ENCODE assay signal across 12 cellular contexts in genomic region chr14:24398298-24398942, GRCh38. TPM values are rescaled to one million over a fixed set of nuclear protein-coding genes. Genes with fewer than 3 reads are reported as not detected.
A peak's percentile ranks its signal among the peaks of the same experiment; 100 is the strongest.
DNase-seq lines count a peak whose midpoint lies in the region; ATAC-seq, FAIRE-seq and TF ChIP-seq lines count a peak whose summit lies in the region.
"Had no signal": no experiment of that assay in that cellular context is flagged by ENCODE, and none has a peak within 500 bp of the region (broad histone marks: within the 10 kb centered on the region; RNA-seq: fewer than 3 reads in every experiment).

No MANE protein-coding gene starts in this region.

- H3K4me1 ChIP-seq in HUES48 (ENCODE audit: control insufficient read depth, insufficient read depth, low read length) (peaks cover 18% of the 10 kb centered on the region; the same call in 1 of the 2 replicates), keratinocyte (ENCODE audit: control insufficient read depth, extremely low read depth, insufficient read depth, low read length) (peaks cover 42% of the 10 kb centered on the region), spleen (peaks cover 14 to 48% (median 26%) of the 10 kb centered on the region in 6 donors)

- in situ Hi-C loops in brain microvascular endothelial cell (cut with HindIII; ENCODE audit: low pct_ligation_motif_present, low sequenced_read_pairs) = no loop called here

- TF ChIP-seq POLR2A in spleen (IDR thresholded peaks at IDR 0.05) = no peak

- no peaks in the 10 kb centered on the region for H4K20me1 ChIP-seq in keratinocyte (ENCODE audit: control insufficient read depth, extremely low read depth, insufficient read depth, low read length)

- 17 to 35% (median 21%) methylated on average over 13 to 17 of the region's 18 CpGs for WGBS in spleen, 5 donors

- H3K79me2 ChIP-seq in keratinocyte (ENCODE audit: control insufficient read depth, insufficient read depth, low read length) = no peaks in the 10 kb centered on the region

- no peak for FAIRE-seq in keratinocyte (lab: Jason Lieb, UNC)
- FAIRE-seq: GM18507, TTC549, urothelium cell line had no signal

- H3K27me3 ChIP-seq in HUES48 (ENCODE audit: control insufficient read depth, insufficient read depth, low read length) = no peaks in the 10 kb centered on the region
- no peaks in the 10 kb centered on the region for H3K27me3 ChIP-seq in brain microvascular endothelial cell (replicated peaks)
- H3K27me3 ChIP-seq in keratinocyte (ENCODE audit: control insufficient read depth, extremely low read depth, insufficient read depth, low read length) = no peaks in the 10 kb centered on the region
- peaks cover 0 to 20% (median 0%) of the 10 kb centered on the region in 7 donors for H3K27me3 ChIP-seq in spleen (replicated peaks in 1 of 7)

- DNase-seq in brain microvascular endothelial cell (no peak), keratinocyte (ENCODE audit: low read depth, low spot score) (no peak), spleen (no peak), HuH-7.5 (ENCODE audit: low spot score) (no peak)

- H3K9ac ChIP-seq in HUES48 (ENCODE audit: low read depth, low read length) (no peak overlapping the region), keratinocyte (ENCODE audit: control insufficient read depth, extremely low read depth, insufficient read depth, low read length) (peak overlapping the region; percentile 28)

- peak overlapping the region; percentile 23 for H3K27ac ChIP-seq in HUES48 (ENCODE audit: low read depth, low read length)
- no peak overlapping the region for H3K27ac ChIP-seq in brain microvascular endothelial cell
- no peak overlapping the region for H3K27ac ChIP-seq in keratinocyte (ENCODE audit: control insufficient read depth, insufficient read depth, low read length)
- peak overlapping the region in 7 of 8 donors; percentile 41 to 78 (median 67) for H3K27ac ChIP-seq in spleen
- H3K27ac ChIP-seq: HL-60 had no signal

- ATAC-seq in HG03565 (IDR thresholded peaks at IDR 0.05; ENCODE audit: unreplicated experiment) = no peak
- no peak for ATAC-seq in GM21786 (IDR thresholded peaks at IDR 0.05; ENCODE audit: unreplicated experiment)
- no peak for ATAC-seq in GM18873 (IDR thresholded peaks at IDR 0.05; ENCODE audit: low FRiP score, unreplicated experiment)

- TF ChIP-seq CTCF in brain microvascular endothelial cell (IDR thresholded peaks at IDR 0.05; ENCODE audit: low read depth, low read length, missing control alignments) (no peak), keratinocyte (optimal IDR thresholded peaks at IDR 0.05 in 1 of 3, IDR thresholded peaks at IDR 0.05 in 1 of 3, conservative IDR thresholded peaks at IDR 0.05 in 1 of 3; ENCODE audit: extremely low read depth in 1 of 3, insufficient read depth in 2 of 3, low read length in 3 of 3) (no peak), spleen (IDR thresholded peaks at IDR 0.05 in 8 of 11, conservative IDR thresholded peaks at IDR 0.05 in 3 of 11) (no peak)

- intact Hi-C loops in spleen (cut with DNase I; ENCODE audit: low total_unique reads) = no loop called here

- peak overlapping the region; percentile 65 for H2AFZ ChIP-seq in keratinocyte (ENCODE audit: control insufficient read depth, low read length)

- H3K9me1 ChIP-seq in keratinocyte (ENCODE audit: control insufficient read depth, extremely low read depth, insufficient read depth, low read length) = no peaks in the 10 kb centered on the region

- peak overlapping the region; percentile 67 for H3K4me2 ChIP-seq in keratinocyte (ENCODE audit: control insufficient read depth, extremely low read depth, insufficient read depth, low read depth, low read length)

- H3K4me3 ChIP-seq in HUES48 (ENCODE audit: low read depth, low read length) (peak overlapping the region; percentile 75), brain microvascular endothelial cell (ENCODE audit: low read depth, low read length) (peak overlapping the region; percentile 65), keratinocyte (ENCODE audit: control insufficient read depth in 2 of 3, extremely low read depth in 1 of 3, insufficient read depth in 2 of 3, low read depth in 1 of 3, low read length in 3 of 3) (peak overlapping the region in 2 of 3 experiments; percentile 31 to 57), spleen (peak overlapping the region; percentile 43 to 81 (median 52))

- dilution Hi-C loops in keratinocyte (cut with MboI; ENCODE audit: extremely low pct_ligation_motif_present, low sequenced_read_pairs) = no loop called here

- H3K36me3 ChIP-seq in HUES48 (ENCODE audit: control insufficient read depth, insufficient read depth, low read length) (no peaks in the 10 kb centered on the region), brain microvascular endothelial cell (replicated peaks) (no peaks in the 10 kb centered on the region), keratinocyte (ENCODE audit: control insufficient read depth in 2 of 2, extremely low read depth in 1 of 2, insufficient read depth in 2 of 2, low read length in 2 of 2) (no peaks in the 10 kb centered on the region), spleen (no peaks in the 10 kb centered on the region)

- H3K9me3 ChIP-seq in HUES48 (ENCODE audit: control insufficient read depth, insufficient read depth, low read length) = no peaks in the 10 kb centered on the region
- no peaks in the 10 kb centered on the region for H3K9me3 ChIP-seq in keratinocyte (ENCODE audit: control insufficient read depth, low read depth, low read length)
- no peaks in the 10 kb centered on the region for H3K9me3 ChIP-seq in spleen

RNA-seq across cellular contexts. Expression of gene NYNRIN, which starts 0.4 kb away (rescaled TPM):
- polyA plus RNA-seq in keratinocyte = 4.9 to 9.0 TPM (median 6.5 TPM) in 3 replicates
- 1.2 TPM for polyA plus RNA-seq in keratinocyte (2011; ENCODE audit: low read depth)
- polyA plus RNA-seq in keratinocyte (2011; cell fraction: cytosol; rRNA removed) = 3.4 and 4.3 TPM in 2 replicates
- polyA plus RNA-seq in keratinocyte (2011; cell fraction: nucleus; rRNA removed) = 22.8 and 30.1 TPM in 2 replicates
- 4.4 and 6.6 TPM in 2 replicates for polyA plus RNA-seq in keratinocyte (2012; ENCODE audit: low replicate concordance)
- polyA minus RNA-seq in keratinocyte = 10.8 to 22.1 TPM (median 18.5 TPM) in 3 replicates
- polyA minus RNA-seq in keratinocyte (2011; cell fraction: cytosol; rRNA and poly(A)+ RNA removed) = 10.9 TPM
- 25.7 and 35.4 TPM in 2 replicates for polyA minus RNA-seq in keratinocyte (2011; cell fraction: nucleus; rRNA and poly(A)+ RNA removed)
- 10 to 100 TPM in 5 of 7 donors, 1 to 10 TPM in 2; 4.7 to 18.0 (median 12.0) TPM for total RNA-seq in spleen
- polyA plus RNA-seq in spleen = 1 to 10 TPM in 2 of 3 donors, under 1 TPM in 1; 0.87 to 2.7 (median 2.2) TPM

RNA-seq across cellular contexts. Expression of gene NFATC4, which starts 30.4 kb away (rescaled TPM):
- polyA plus RNA-seq in keratinocyte = 0.69 to 2.2 TPM (median 0.92 TPM) in 3 replicates
- 0.96 TPM for polyA plus RNA-seq in keratinocyte (2011; ENCODE audit: low read depth)
- polyA plus RNA-seq in keratinocyte (2011; cell fraction: cytosol; rRNA removed) = 0.48 and 0.50 TPM in 2 replicates
- polyA plus RNA-seq in keratinocyte (2011; cell fraction: nucleus; rRNA removed) = 3.6 and 5.0 TPM in 2 replicates
- 1.2 and 1.8 TPM in 2 replicates for polyA plus RNA-seq in keratinocyte (2012; ENCODE audit: low replicate concordance)
- polyA minus RNA-seq in keratinocyte = 0.64 to 2.6 TPM (median 2.0 TPM) in 3 replicates
- 2.7 TPM for polyA minus RNA-seq in keratinocyte (2011; cell fraction: cytosol; rRNA and poly(A)+ RNA removed)
- polyA minus RNA-seq in keratinocyte (2011; cell fraction: nucleus; rRNA and poly(A)+ RNA removed) = 1.2 and 1.8 TPM in 2 replicates
- 10 to 100 TPM; 10.7 to 29.2 (median 20.2) TPM for total RNA-seq in spleen
- 100 to 1,000 TPM in 1 of 3 donors, 10 to 100 TPM in 2; 51.1 to 145 (median 99.9) TPM for polyA plus RNA-seq in spleen

RNA-seq across cellular contexts. Expression of gene CBLN3, which starts 31.0 kb away (rescaled TPM):
- polyA plus RNA-seq in keratinocyte (1.1 to 1.8 TPM (median 1.6 TPM) in 3 replicates), spleen (10 to 100 TPM in 1 of 3 donors, 1 to 10 TPM in 2; 5.8 to 13.8 (median 6.8) TPM)
- polyA plus RNA-seq in keratinocyte (2011; ENCODE audit: low read depth) = 0.26 TPM
- polyA plus RNA-seq in keratinocyte (2011; cell fraction: cytosol; rRNA removed) = 0.83 and 1.0 TPM in 2 replicates
- 7.6 and 8.3 TPM in 2 replicates for polyA plus RNA-seq in keratinocyte (2011; cell fraction: nucleus; rRNA removed)
- 0.65 and 1.2 TPM in 2 replicates for polyA plus RNA-seq in keratinocyte (2012; ENCODE audit: low replicate concordance)
- 0.26 to 1.6 TPM (median 0.59 TPM) in 3 replicates for polyA minus RNA-seq in keratinocyte
- polyA minus RNA-seq in keratinocyte (2011; cell fraction: cytosol; rRNA and poly(A)+ RNA removed) = not detected
- 0.32 and 1.1 TPM in 2 replicates for polyA minus RNA-seq in keratinocyte (2011; cell fraction: nucleus; rRNA and poly(A)+ RNA removed)
- 10 to 100 TPM in 4 of 7 donors, 1 to 10 TPM in 3; 4.3 to 21.7 (median 13.7) TPM for total RNA-seq in spleen

RNA-seq across cellular contexts. Expression of gene KHNYN, which starts 31.3 kb away (rescaled TPM):
- polyA plus RNA-seq in keratinocyte (20.4 to 26.0 TPM (median 25.6 TPM) in 3 replicates), spleen (10 to 100 TPM; 10.9 to 35.2 (median 14.0) TPM)
- polyA plus RNA-seq in keratinocyte (2011; ENCODE audit: low read depth) = 11.0 TPM
- polyA plus RNA-seq in keratinocyte (2011; cell fraction: cytosol; rRNA removed) = 19.1 and 19.4 TPM in 2 replicates
- 59.1 and 62.5 TPM in 2 replicates for polyA plus RNA-seq in keratinocyte (2011; cell fraction: nucleus; rRNA removed)
- 29.5 and 38.1 TPM in 2 replicates for polyA plus RNA-seq in keratinocyte (2012; ENCODE audit: low replicate concordance)
- 30.4 to 55.1 TPM (median 36.3 TPM) in 3 replicates for polyA minus RNA-seq in keratinocyte
- 18.2 TPM for polyA minus RNA-seq in keratinocyte (2011; cell fraction: cytosol; rRNA and poly(A)+ RNA removed)
- polyA minus RNA-seq in keratinocyte (2011; cell fraction: nucleus; rRNA and poly(A)+ RNA removed) = 30.8 and 40.9 TPM in 2 replicates
- 10 to 100 TPM; 65.5 to 90.6 (median 72.2) TPM for total RNA-seq in spleen

RNA-seq across cellular contexts. Expression of gene SDR39U1, which starts 44.2 kb away (rescaled TPM):
- polyA plus RNA-seq in keratinocyte (25.3 to 31.1 TPM (median 27.4 TPM) in 3 replicates), spleen (100 to 1,000 TPM in 2 of 3 donors, 10 to 100 TPM in 1; 94.6 to 146 (median 124) TPM)
- polyA plus RNA-seq in keratinocyte (2011; ENCODE audit: low read depth) = 1.6 TPM
- polyA plus RNA-seq in keratinocyte (2011; cell fraction: cytosol; rRNA removed) = 12.9 and 25.7 TPM in 2 replicates
- polyA plus RNA-seq in keratinocyte (2011; cell fraction: nucleus; rRNA removed) = 82.1 and 87.4 TPM in 2 replicates
- 23.7 and 29.3 TPM in 2 replicates for polyA plus RNA-seq in keratinocyte (2012; ENCODE audit: low replicate concordance)
- polyA minus RNA-seq in keratinocyte = 7.9 to 14.1 TPM (median 8.1 TPM) in 3 replicates
- polyA minus RNA-seq in keratinocyte (2011; cell fraction: cytosol; rRNA and poly(A)+ RNA removed) = 14.2 TPM
- 7.8 and 9.8 TPM in 2 replicates for polyA minus RNA-seq in keratinocyte (2011; cell fraction: nucleus; rRNA and poly(A)+ RNA removed)
- total RNA-seq in spleen = 10 to 100 TPM; 48.2 to 87.8 (median 63.7) TPM

Comparison
In these comparisons a context has a peak if more than half of its experiments do, and no peak if none do; other contexts are left out.
1. H3K27ac ChIP-seq: peak in HUES48 (single experiment) and spleen (7 of 8); none in brain microvascular endothelial cell (single experiment) and keratinocyte (single experiment).
2. RNA of gene NFATC4, which starts 30.4 kb away (polyA plus RNA-seq): 51.1 to 145 TPM in spleen; 0.48 to 5.0 TPM in keratinocyte; every median in the first group is over 4 times any median in the second.
3. Peak in every context shown above with its lines, with median percentiles within 50 percentile points of each other: H3K4me3 ChIP-seq.